1 cellular context compared by ENCODE assay signal in genomic region chr10:92747600-92747999, GRCh38.
TF ChIP-seq lines count a peak whose summit lies in the region.

No MANE protein-coding gene starts in this region.

TF ChIP-seq in HepG2, 621 proteins besides CTCF, POLR2A, EP300 and RAD21 (continued from another document and continues in another):
- TF ChIP-seq CBX2 (IDR thresholded peaks at IDR 0.05; ENCODE audit: low read depth, low read length) (no peak), CBX2 (CRISPR knock-in tag; IDR thresholded peaks at IDR 0.05; ENCODE audit: low read depth) (0 out of 2 replicates have a peak, but pooled peaks have one; percentile 30), YY1 (IDR thresholded peaks at IDR 0.05; ENCODE audit: insufficient read depth, insufficient replicate concordance, low read depth, low read length) (peak; percentile 32), HIC2 (CRISPR knock-in tag; IDR thresholded peaks at IDR 0.05; ENCODE audit: low read depth) (0 out of 2 replicates have a peak, but pooled peaks have one; percentile 39), RBAK (CRISPR knock-in tag; IDR thresholded peaks at IDR 0.05) (peak; percentile 99), IKZF5 (CRISPR knock-in tag; IDR thresholded peaks at IDR 0.05) (0 out of 2 replicates have a peak, but pooled peaks have one; percentile 37), NCOA2 (CRISPR knock-in tag; IDR thresholded peaks at IDR 0.05) (peak; percentile 29; the same call in 1 of the 2 replicates), SALL1 (CRISPR knock-in tag; IDR thresholded peaks at IDR 0.05) (peak; percentile 83), FOXA1 (IDR thresholded peaks at IDR 0.05) (no peak), FOXA1 (CRISPR knock-in tag; IDR thresholded peaks at IDR 0.05) (peak; percentile 61), HDAC1 (CRISPR knock-in tag; IDR thresholded peaks at IDR 0.05) (0 out of 2 replicates have a peak, but pooled peaks have one; percentile 31), ZNF234 (CRISPR knock-in tag; conservative IDR thresholded peaks at IDR 0.05) (no peak), ZBTB33 (CRISPR knock-in tag; IDR thresholded peaks at IDR 0.05) (no peak), RXRB (CRISPR knock-in tag; IDR thresholded peaks at IDR 0.05; ENCODE audit: borderline replicate concordance) (peak; percentile 80; the same call in 1 of the 2 replicates), ZBTB25 (CRISPR knock-in tag; IDR thresholded peaks at IDR 0.05) (0 out of 2 replicates have a peak, but pooled peaks have one; percentile 24), TEAD3 (CRISPR knock-in tag; optimal IDR thresholded peaks at IDR 0.05; ENCODE audit: borderline replicate concordance) (peak; percentile 30), MIXL1 (CRISPR knock-in tag; IDR thresholded peaks at IDR 0.05) (0 out of 2 replicates have a peak, but pooled peaks have one; percentile 17), DRAP1 (CRISPR knock-in tag; IDR thresholded peaks at IDR 0.05) (no peak), HMG20A (CRISPR knock-in tag; IDR thresholded peaks at IDR 0.05; ENCODE audit: borderline replicate concordance) (peak; percentile 29; the same call in 1 of the 2 replicates), ZNF296 (CRISPR knock-in tag; conservative IDR thresholded peaks at IDR 0.05) (no peak), RXRA (CRISPR knock-in tag; IDR thresholded peaks at IDR 0.05) (peak; percentile 72), RFX3 (CRISPR knock-in tag; IDR thresholded peaks at IDR 0.05) (peak; percentile 82), ZNF292 (CRISPR knock-in tag; IDR thresholded peaks at IDR 0.05; ENCODE audit: borderline replicate concordance, low read depth) (peak; percentile 72; the same call in 1 of the 2 replicates), SKI (IDR thresholded peaks at IDR 0.05; ENCODE audit: partially characterized antibody) (peak; percentile 87), ISX (CRISPR knock-in tag; conservative IDR thresholded peaks at IDR 0.05) (no peak), ZGPAT (CRISPR knock-in tag; IDR thresholded peaks at IDR 0.05) (0 out of 2 replicates have a peak, but pooled peaks have one; percentile 29), ARID5B (CRISPR knock-in tag; IDR thresholded peaks at IDR 0.05) (peak; percentile 73), DMTF1 (CRISPR knock-in tag; IDR thresholded peaks at IDR 0.05) (no peak), ZNF331 (CRISPR knock-in tag; IDR thresholded peaks at IDR 0.05) (no peak), ZNF503 (CRISPR knock-in tag; IDR thresholded peaks at IDR 0.05) (no peak), ZNF432 (CRISPR knock-in tag; IDR thresholded peaks at IDR 0.05; ENCODE audit: borderline replicate concordance) (no peak), RFX1 (IDR thresholded peaks at IDR 0.05) (peak; percentile 66), ZNF616 (CRISPR knock-in tag; IDR thresholded peaks at IDR 0.05; ENCODE audit: low read depth) (no peak), SOX5 (CRISPR knock-in tag; IDR thresholded peaks at IDR 0.05; ENCODE audit: borderline replicate concordance) (peak; percentile 37; the same call in 1 of the 2 replicates), MXI1 (IDR thresholded peaks at IDR 0.05; ENCODE audit: borderline replicate concordance, low read depth, low read length) (peak; percentile 26; the same call in 1 of the 3 replicates), XBP1 (CRISPR knock-in tag; IDR thresholded peaks at IDR 0.05) (no peak), ZMYM4 (CRISPR knock-in tag; IDR thresholded peaks at IDR 0.05) (no peak), THRA (CRISPR knock-in tag; IDR thresholded peaks at IDR 0.05; ENCODE audit: borderline replicate concordance) (peak; percentile 86), THAP11 (CRISPR knock-in tag; IDR thresholded peaks at IDR 0.05) (0 out of 2 replicates have a peak, but pooled peaks have one; percentile 23), RARA (CRISPR knock-in tag; IDR thresholded peaks at IDR 0.05) (peak; percentile 84), NR2F6 (IDR thresholded peaks at IDR 0.05) (no peak), NR2F6 (CRISPR knock-in tag; IDR thresholded peaks at IDR 0.05) (peak; percentile 50; the same call in 1 of the 2 replicates), FOXA3 (CRISPR knock-in tag; IDR thresholded peaks at IDR 0.05) (peak; percentile 72), GATAD2A (CRISPR knock-in tag; IDR thresholded peaks at IDR 0.05) (0 out of 2 replicates have a peak, but pooled peaks have one; percentile 31), FOXO1 (CRISPR knock-in tag; IDR thresholded peaks at IDR 0.05) (peak; percentile 35; the same call in 1 of the 2 replicates), REXO4 (CRISPR knock-in tag; IDR thresholded peaks at IDR 0.05; ENCODE audit: borderline replicate concordance) (no peak)
